In the genomic region with DNA sequence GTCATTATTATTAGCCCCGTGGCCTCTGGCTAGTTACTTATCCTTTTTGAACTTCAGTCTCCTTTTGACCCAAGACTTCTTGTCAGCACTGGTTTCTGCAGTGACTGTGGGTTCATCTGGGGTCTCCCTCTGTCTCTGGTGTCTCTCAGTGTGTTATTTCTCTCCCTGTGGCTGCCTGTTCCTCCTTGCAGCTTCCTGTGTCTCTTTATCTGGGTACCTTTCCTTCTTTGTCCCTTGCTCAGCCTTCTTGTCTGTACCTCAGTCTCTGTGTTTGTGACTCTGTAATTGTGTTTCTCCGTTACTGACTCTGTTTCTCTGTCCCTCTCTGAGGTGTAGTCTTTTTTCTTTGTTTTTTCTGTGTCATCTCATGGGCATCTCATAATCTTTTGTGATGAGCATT, we compare ENCODE assay signal across 9 cellular contexts.
"Had no signal": no experiment of that assay in that cellular context is flagged by ENCODE, and none has a peak within 500 bp of the region (broad histone marks: within the 10 kb centered on the region; RNA-seq: fewer than 3 reads in every experiment).

No MANE protein-coding gene starts in this region.

- H3K27me3 Mint-ChIP-seq: IgD-negative memory B cell had no signal

- H3K36me3 Mint-ChIP-seq: IgD-negative memory B cell had no signal

- H3K27ac Mint-ChIP-seq: HFFc6, IgD-negative memory B cell had no signal

- H3K9me3 Mint-ChIP-seq: HFFc6 had no signal

- H3K4me1 ChIP-seq: HAP-1 had no signal

- FAIRE-seq: H54, HepG2 had no signal

- H3K9me3 ChIP-seq: HAP-1 had no signal

- H3K27ac ChIP-seq: HL-60, KMS-11 had no signal

- H3K4me2 ChIP-seq: KMS-11 had no signal

- DNase-seq: GOT3, HFFc6, KBM-7 had no signal

- H3K9ac ChIP-seq: KMS-11 had no signal

- H3K4me3 ChIP-seq: HAP-1 had no signal

- H3K4me3 Mint-ChIP-seq: HFFc6, IgD-negative memory B cell had no signal

- H3K36me3 ChIP-seq: HAP-1 had no signal
